ENCODE assay signal across 16 cellular contexts in genomic region chr12:40314927-40315326, GRCh38.
"Had no signal": no experiment of that assay in that cellular context is flagged by ENCODE, and none has a peak within 500 bp of the region (broad histone marks: within the 10 kb centered on the region; RNA-seq: fewer than 3 reads in every experiment).

No MANE protein-coding gene starts in this region.

- H3K36me3 Mint-ChIP-seq: naive thymus-derived CD8-positive, alpha-beta T cell had no signal

- H3K27ac Mint-ChIP-seq: activated naive CD8-positive, alpha-beta T cell treated with anti-CD3 and anti-CD28 coated beads, Interleukin-2, amount 50 U/mL, for 24 hours; activated T-helper 1 cell treated with anti-CD3 and anti-CD28 coated beads, Interleukin-12 subunit alpha, Interleukin-12 subunit beta, Interleukin-2, Interleukin-4 antibody, amounts not matched to agents 30 ng/mL and 10 ng/mL and 1 ng/mL, durations not matched to agents 14 hours and 24 hours and 36 hours; naive thymus-derived CD8-positive, alpha-beta T cell; progenitor cell of endocrine pancreas had no signal

- H3K4me3 Mint-ChIP-seq: activated naive CD8-positive, alpha-beta T cell treated with anti-CD3 and anti-CD28 coated beads, Interleukin-2, amount 50 U/mL, for 24 hours; activated T-helper 1 cell treated with anti-CD3 and anti-CD28 coated beads, Interleukin-12 subunit alpha, Interleukin-12 subunit beta, Interleukin-2, Interleukin-4 antibody, amounts not matched to agents 30 ng/mL and 10 ng/mL and 1 ng/mL, durations not matched to agents 14 hours and 24 hours and 36 hours; naive thymus-derived CD8-positive, alpha-beta T cell had no signal

- DNase-seq: activated CD4-positive, alpha-beta T cell treated with anti-CD3 and anti-CD28 coated beads for 48 hours; activated naive CD4-positive, alpha-beta T cell treated with Interleukin-2 at 50 U/mL for 16 hours; activated naive CD8-positive, alpha-beta T cell treated with anti-CD3 and anti-CD28 coated beads, Interleukin-2, amount 50 U/mL, for 24 hours; esophagus squamous epithelium; foreskin keratinocyte; mammary epithelial cell; mucosa of descending colon; naive thymus-derived CD8-positive, alpha-beta T cell; right cardiac atrium; stimulated activated naive CD4-positive, alpha-beta T cell; substantia nigra; transverse colon; WERI-Rb-1 had no signal

- H3K9me3 Mint-ChIP-seq: activated naive CD8-positive, alpha-beta T cell treated with anti-CD3 and anti-CD28 coated beads, Interleukin-2, amount 50 U/mL, for 24 hours; activated T-helper 1 cell treated with anti-CD3 and anti-CD28 coated beads, Interleukin-12 subunit alpha, Interleukin-12 subunit beta, Interleukin-2, Interleukin-4 antibody, amounts not matched to agents 30 ng/mL and 10 ng/mL and 1 ng/mL, durations not matched to agents 14 hours and 24 hours and 36 hours; naive thymus-derived CD8-positive, alpha-beta T cell had no signal

- H3K4me1 Mint-ChIP-seq: activated naive CD8-positive, alpha-beta T cell treated with anti-CD3 and anti-CD28 coated beads, Interleukin-2, amount 50 U/mL, for 24 hours; naive thymus-derived CD8-positive, alpha-beta T cell had no signal

- H3K27me3 Mint-ChIP-seq: activated naive CD8-positive, alpha-beta T cell treated with anti-CD3 and anti-CD28 coated beads, Interleukin-2, amount 50 U/mL, for 24 hours; naive thymus-derived CD8-positive, alpha-beta T cell; progenitor cell of endocrine pancreas had no signal

- ATAC-seq: activated naive CD8-positive, alpha-beta T cell treated with anti-CD3 and anti-CD28 coated beads, Interleukin-2, amount 50 U/mL, for 24 hours; foreskin keratinocyte; left lobe of liver; mucosa of descending colon; naive thymus-derived CD8-positive, alpha-beta T cell; right cardiac atrium had no signal
